Comparison of ENCODE assay signal across 26 cellular contexts in genomic region chr9:133689151-133689763, GRCh38. TPM values are rescaled to one million over a fixed set of nuclear protein-coding genes. Genes with fewer than 3 reads are reported as not detected.
A peak's percentile ranks its signal among the peaks of the same experiment; 100 is the strongest.
DNase-seq lines count a peak whose midpoint lies in the region; ATAC-seq, FAIRE-seq and TF ChIP-seq lines count a peak whose summit lies in the region.
"Had no signal": no experiment of that assay in that cellular context is flagged by ENCODE, and none has a peak within 500 bp of the region (broad histone marks: within the 10 kb centered on the region; RNA-seq: fewer than 3 reads in every experiment).

No MANE protein-coding gene starts in this region.

- H3K4me3 ChIP-seq in heart left ventricle: no peak overlapping the region
- H3K4me3 ChIP-seq in heart right ventricle: no peak overlapping the region
- H3K4me3 ChIP-seq in HEK293 (ENCODE audit: low read depth, low read length): no peak overlapping the region
- H3K4me3 ChIP-seq in kidney (ENCODE audit: low read length in 2 of 2): no peak overlapping the region
- no peak overlapping the region for H3K4me3 ChIP-seq in psoas muscle
- H3K4me3 ChIP-seq: GM12878, GM23338, PC-9 had no signal

- H3K27me3 ChIP-seq in heart left ventricle (peaks cover 0 to 1% (median 0%) of the 10 kb centered on the region in 9 donors), heart right ventricle (peaks cover 0 to 4% (median 0%) of the 10 kb centered on the region in 7 donors), psoas muscle (ENCODE audit: insufficient read depth in 3 of 3, low read length in 2 of 3) (no peaks in the 10 kb centered on the region)
- H3K27me3 ChIP-seq: BE2C had no signal

- no peak for ATAC-seq in heart left ventricle
- ATAC-seq in heart right ventricle: no peak
- ATAC-seq in psoas muscle: no peak
- ATAC-seq in HG02759 (IDR thresholded peaks at IDR 0.05; ENCODE audit: unreplicated experiment): no peak
- no peak for ATAC-seq in HG02884 (IDR thresholded peaks at IDR 0.05; ENCODE audit: unreplicated experiment)
- ATAC-seq: GM12878, GM23338 had no signal

- POLR2A ChIA-PET in HEK293 (lab: Yijun Ruan, JAX): no interaction called here

- CTCF ChIA-PET in HEK293 (lab: Yijun Ruan, JAX): no interaction called here

- no peak for FAIRE-seq in kidney (lab: Jason Lieb, UNC)
- FAIRE-seq: GM12878, HTR-8/SVneo had no signal

- DNase-seq in heart left ventricle: peak in 3 of 5 donors; percentile 4 to 19 (median 9)
- DNase-seq in heart right ventricle: no peak
- peak; percentile 33 for DNase-seq in kidney
- peak; percentile 4 to 15 for DNase-seq in psoas muscle
- DNase-seq: BE2C, COR-L47, DMS 273 treated with DMSO at 0.1 percent for 48 hours, DND-41, HCEC 1CT, NCI-H1105, NCI-H146, NCI-H2029, NCI-H2227 treated with DMSO at 0.1 percent for 48 hours, NCI-H510A, NCI-H748 treated with DMSO at 0.1 percent for 48 hours, RPMI8226, SIG-M5 had no signal

- H3K27ac ChIP-seq in heart left ventricle: no peak overlapping the region
- H3K27ac ChIP-seq in heart right ventricle: no peak overlapping the region
- no peak overlapping the region for H3K27ac ChIP-seq in HEK293 (ENCODE audit: extremely low read depth, low read depth, low read length)
- H3K27ac ChIP-seq in kidney (ENCODE audit: low read depth in 2 of 2, low read length in 2 of 2): no peak overlapping the region
- no peak overlapping the region for H3K27ac ChIP-seq in psoas muscle
- H3K27ac ChIP-seq: PC-9 had no signal

- intact Hi-C loops in heart left ventricle (cut with DNase I): no loop called here
- intact Hi-C loops in heart right ventricle (cut with DNase I): no loop called here
- intact Hi-C loops in kidney (cut with DNase I): no loop called here
- intact Hi-C loops in psoas muscle (cut with DNase I): no loop called here

- WGBS in heart left ventricle, 4 donors: 82 to 88% (median 86%) methylated on average over 10 of the region's 10 CpGs
- 87 to 89% methylated on average over 10 of the region's 10 CpGs for WGBS in heart right ventricle, 2 donors
- WGBS in psoas muscle, 3 donors: 88 to 90% (median 89%) methylated on average over 10 of the region's 10 CpGs

- no peaks in the 10 kb centered on the region for H3K9me3 ChIP-seq in heart left ventricle
- no peaks in the 10 kb centered on the region for H3K9me3 ChIP-seq in heart right ventricle
- H3K9me3 ChIP-seq in HEK293 (ENCODE audit: control insufficient read depth, insufficient read depth, low read depth, low read length): no peaks in the 10 kb centered on the region
- no peaks in the 10 kb centered on the region for H3K9me3 ChIP-seq in kidney (ENCODE audit: control insufficient read depth in 1 of 2, low read length in 2 of 2)
- H3K9me3 ChIP-seq in psoas muscle: no peaks in the 10 kb centered on the region
- H3K9me3 ChIP-seq: BE2C had no signal

- TF ChIP-seq CTCF in heart left ventricle (IDR thresholded peaks at IDR 0.05) (no peak), heart right ventricle (IDR thresholded peaks at IDR 0.05) (no peak), HEK293 (tag by site-specific recombination; IDR thresholded peaks at IDR 0.05) (no peak), kidney (IDR thresholded peaks at IDR 0.05; ENCODE audit: borderline replicate concordance, extremely low read depth, insufficient read depth) (no peak), psoas muscle (IDR thresholded peaks at IDR 0.05) (no peak)

- no peaks in the 10 kb centered on the region for H3K36me3 ChIP-seq in heart left ventricle
- no peaks in the 10 kb centered on the region for H3K36me3 ChIP-seq in heart right ventricle
- no peaks in the 10 kb centered on the region for H3K36me3 ChIP-seq in HEK293 (ENCODE audit: control insufficient read depth in 2 of 2, insufficient read depth in 1 of 2, low read length in 2 of 2)
- peaks cover 0 to 7% of the 10 kb centered on the region in 2 donors for H3K36me3 ChIP-seq in kidney (ENCODE audit: control insufficient read depth in 1 of 2, insufficient read depth in 2 of 2, low read length in 2 of 2)
- H3K36me3 ChIP-seq in psoas muscle (ENCODE audit: insufficient read depth in 1 of 2, low read depth in 1 of 2): no peaks in the 10 kb centered on the region
- H3K36me3 ChIP-seq: BE2C had no signal

- TF ChIP-seq POLR2A in heart left ventricle (IDR thresholded peaks at IDR 0.05): no peak

- no peak overlapping the region for H3K9ac ChIP-seq in kidney (ENCODE audit: low read length in 2 of 2)

- H3K4me1 ChIP-seq in heart left ventricle (peaks cover 0 to 11% (median 4%) of the 10 kb centered on the region in 12 donors), heart right ventricle (peaks cover 2 to 22% (median 8%) of the 10 kb centered on the region in 9 donors), HEK293 (ENCODE audit: control insufficient read depth, insufficient read depth, low read length) (no peaks in the 10 kb centered on the region), kidney (ENCODE audit: control insufficient read depth in 1 of 2, insufficient read depth in 1 of 2, low read depth in 1 of 2, low read length in 2 of 2) (no peaks in the 10 kb centered on the region), psoas muscle (no peaks in the 10 kb centered on the region)

TF ChIP-seq in HEK293, 187 proteins besides CTCF, POLR2A, EP300 and RAD21:
- 0 out of 2 replicates have a peak, but pooled peaks have one; percentile 72 for TF ChIP-seq ZNF768 (tag by site-specific recombination; IDR thresholded peaks at IDR 0.05)
- no peak for TF ChIP-seq ZNF791 (tag by site-specific recombination; IDR thresholded peaks at IDR 0.05)

RNA-seq across cellular contexts. Expression of gene SARDH, which starts 48.9 kb away (rescaled TPM):
- 1 to 10 TPM in 2 of 9 donors, under 1 TPM in 7; 0.23 to 1.7 (median 0.70) TPM for total RNA-seq in heart left ventricle
- under 1 TPM; 0.19 to 0.29 TPM for polyA plus RNA-seq in heart left ventricle
- total RNA-seq in heart right ventricle: 1 to 10 TPM in 2 of 10 donors, under 1 TPM in 8; 0.28 to 1.8 (median 0.68) TPM
- polyA plus RNA-seq in heart right ventricle: under 1 TPM; 0.38 to 0.44 TPM
- 4.6 TPM for total RNA-seq in kidney
- 12.0 TPM for polyA plus RNA-seq in kidney (ENCODE audit: insufficient read depth, low read depth, low replicate concordance)
- total RNA-seq in psoas muscle: 1 to 10 TPM in 3 of 4 donors, under 1 TPM in 1; 0.59 to 2.5 (median 1.5) TPM
- polyA plus RNA-seq in psoas muscle: under 1 TPM; 0.16 to 0.62 (median 0.26) TPM

RNA-seq across cellular contexts. Expression of gene DBH, which starts 53.1 kb away (rescaled TPM):
- under 1 TPM in 2 of 9 donors, not detected in 7; 0.06 to 0.08 TPM for total RNA-seq in heart left ventricle
- polyA plus RNA-seq in heart left ventricle: not detected
- total RNA-seq in heart right ventricle: under 1 TPM in 1 of 10 donors, not detected in 9; 0.09 TPM
- polyA plus RNA-seq in heart right ventricle: under 1 TPM in 1 of 2 donors, not detected in 1; 0.01 TPM
- not detected for total RNA-seq in kidney
- 0.39 TPM for polyA plus RNA-seq in kidney (ENCODE audit: insufficient read depth, low read depth, low replicate concordance)
- under 1 TPM in 2 of 4 donors, not detected in 2; 0.06 to 0.30 TPM for total RNA-seq in psoas muscle
- polyA plus RNA-seq in psoas muscle: under 1 TPM in 2 of 3 donors, not detected in 1; 0.01 to 0.04 TPM
- total RNA-seq: A673, GM12878, IMR-90, PC-9 had no signal
- polyA plus RNA-seq: GM12878, IMR-90 had no signal

Comparison
In these comparisons a context has a peak if more than half of its experiments do, and no peak if none do; other contexts are left out.
1. DNase-seq: peak in heart left ventricle (3 of 5), kidney (single experiment) and psoas muscle (2 of 2); none in heart right ventricle (0 of 2).